ENCODE assay signal across 13 cellular contexts in the genomic region with DNA sequence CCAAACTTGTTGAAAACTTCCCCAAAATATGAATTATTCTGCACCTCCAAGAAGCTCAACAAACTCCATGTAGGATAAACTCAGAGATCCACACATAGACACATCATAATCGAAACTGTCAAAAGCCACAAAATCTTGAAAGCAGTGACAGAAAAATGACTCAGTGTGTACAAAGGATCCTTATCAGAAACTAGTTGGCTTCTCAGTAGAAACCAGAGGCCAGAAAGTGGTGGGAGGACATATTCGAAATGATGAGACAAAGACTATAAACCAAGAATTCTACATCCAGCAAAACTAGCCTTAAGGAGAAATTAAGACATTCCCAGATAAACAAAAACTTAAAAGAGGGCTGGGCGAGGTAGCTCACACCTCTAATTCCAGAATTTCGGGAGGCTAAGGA. TPM values are rescaled to one million over a fixed set of nuclear protein-coding genes. Genes with fewer than 3 reads are reported as not detected.
DNase-seq lines count a peak whose midpoint lies in the region; ATAC-seq and TF ChIP-seq lines count a peak whose summit lies in the region.
"Had no signal": no experiment of that assay in that cellular context is flagged by ENCODE, and none has a peak within 500 bp of the region (broad histone marks: within the 10 kb centered on the region; RNA-seq: fewer than 3 reads in every experiment).

No MANE protein-coding gene starts in this region.

- no peaks in the 10 kb centered on the region for H3K27me3 Mint-ChIP-seq in activated CD4-positive, alpha-beta T cell treated with anti-CD3 and anti-CD28 coated beads, Interleukin-2, amount 10 ng/mL, durations not matched to agents 24 days and 14 days
- no peaks in the 10 kb centered on the region for H3K27me3 Mint-ChIP-seq in activated CD8-positive, alpha-beta T cell treated with anti-CD3 and anti-CD28 coated beads for 36 hours
- no peaks in the 10 kb centered on the region for H3K27me3 Mint-ChIP-seq in naive thymus-derived CD8-positive, alpha-beta T cell

- H3K9me3 Mint-ChIP-seq in activated CD4-positive, alpha-beta T cell treated with anti-CD3 and anti-CD28 coated beads, Interleukin-2, amount 10 ng/mL, durations not matched to agents 24 days and 14 days = peaks cover 9% of the 10 kb centered on the region
- peaks cover 11% of the 10 kb centered on the region for H3K9me3 Mint-ChIP-seq in activated CD8-positive, alpha-beta T cell treated with anti-CD3 and anti-CD28 coated beads for 36 hours
- H3K9me3 Mint-ChIP-seq in naive thymus-derived CD8-positive, alpha-beta T cell = no peaks in the 10 kb centered on the region
- H3K9me3 Mint-ChIP-seq: neural progenitor cell had no signal

- intact Hi-C loops in activated CD4-positive, alpha-beta T cell treated with anti-CD3 and anti-CD28 coated beads, Interleukin-2, amount 10 ng/mL, durations not matched to agents 24 days and 14 days (cut with micrococcal nuclease) = loop anchor here (1.0 to 5.0 kb wide), 2 partner anchors 52 to 148 kb away; no protein-coding TSS in a partner anchor
- intact Hi-C loops in activated CD8-positive, alpha-beta T cell treated with anti-CD3 and anti-CD28 coated beads for 36 hours (cut with micrococcal nuclease) = loop anchor here (10.0 kb wide), 1 partner anchor 149 kb away; no protein-coding TSS in a partner anchor
- intact Hi-C loops in aorta (cut with DNase I) = no loop called here

- no peaks in the 10 kb centered on the region for H3K9me3 ChIP-seq in aorta (ENCODE audit: control insufficient read depth, low read length)
- H3K9me3 ChIP-seq: body of pancreas had no signal

- no peak for TF ChIP-seq CTCF in activated CD8-positive, alpha-beta T cell treated with anti-CD3 and anti-CD28 coated beads for 36 hours (IDR thresholded peaks at IDR 0.05)

- ATAC-seq in activated CD8-positive, alpha-beta T cell treated with anti-CD3 and anti-CD28 coated beads for 36 hours = peak; percentile 82
- ATAC-seq in naive thymus-derived CD8-positive, alpha-beta T cell = no peak
- ATAC-seq in aorta (ENCODE audit: low FRiP score) = no peak
- ATAC-seq: body of pancreas, left cardiac atrium had no signal

- H3K36me3 Mint-ChIP-seq in activated CD4-positive, alpha-beta T cell treated with anti-CD3 and anti-CD28 coated beads, Interleukin-2, amount 10 ng/mL, durations not matched to agents 24 days and 14 days (ENCODE audit: low read depth) = peaks cover 88% of the 10 kb centered on the region
- H3K36me3 Mint-ChIP-seq in activated CD8-positive, alpha-beta T cell treated with anti-CD3 and anti-CD28 coated beads for 36 hours (ENCODE audit: low read depth) = peaks cover 72% of the 10 kb centered on the region
- H3K36me3 Mint-ChIP-seq in naive thymus-derived CD8-positive, alpha-beta T cell = peaks cover 0 to 94% (median 17%) of the 10 kb centered on the region in 3 donors

- no peak overlapping the region for H3K4me3 ChIP-seq in aorta (ENCODE audit: low read length in 2 of 2)
- no peak overlapping the region for H3K4me3 ChIP-seq in H7 (ENCODE audit: insufficient read depth, low read depth, low read length)
- H3K4me3 ChIP-seq: body of pancreas, neural progenitor cell had no signal

- DNase-seq in activated CD4-positive, alpha-beta T cell treated with anti-CD3 and anti-CD28 coated beads, Interleukin-2, amount 10 ng/mL, durations not matched to agents 24 days and 14 days = no peak
- no peak for DNase-seq in activated CD4-positive, alpha-beta T cell treated with anti-CD3 and anti-CD28 coated beads, Interleukin-2, amount 50 U/mL, for 1 hour
- peak; percentile 45 for DNase-seq in HT1080 (ENCODE audit: low read depth)
- DNase-seq in activated CD8-positive, alpha-beta T cell treated with anti-CD3 and anti-CD28 coated beads for 36 hours = peak; percentile 16
- no peak for DNase-seq in naive thymus-derived CD8-positive, alpha-beta T cell
- no peak for DNase-seq in aorta
- DNase-seq in H7 = no peak
- DNase-seq in NCI-H2227 treated with DMSO at 0.1 percent for 48 hours (lab: John Stamatoyannopoulos, UW) = no peak
- DNase-seq: body of pancreas, DMS53, left cardiac atrium, NCI-H1930 had no signal

- WGBS in aorta, 2 donors = 90 to 92% methylated on average over 4 of the region's 4 CpGs

- H3K27me3 ChIP-seq in aorta (ENCODE audit: control insufficient read depth in 1 of 2, insufficient read depth in 2 of 2, low read length in 1 of 2) (no peaks in the 10 kb centered on the region), H7 (ENCODE audit: control insufficient read depth, insufficient read depth, low read length) (no peaks in the 10 kb centered on the region)
- H3K27me3 ChIP-seq: body of pancreas, neural progenitor cell had no signal

- no peak overlapping the region for H3K27ac ChIP-seq in aorta (ENCODE audit: low read depth in 1 of 2, low read length in 2 of 2)
- H3K27ac ChIP-seq: body of pancreas, neural progenitor cell had no signal

- H3K4me3 Mint-ChIP-seq in activated CD4-positive, alpha-beta T cell treated with anti-CD3 and anti-CD28 coated beads, Interleukin-2, amount 10 ng/mL, durations not matched to agents 24 days and 14 days = peak overlapping the region; percentile 24
- no peak overlapping the region for H3K4me3 Mint-ChIP-seq in activated CD8-positive, alpha-beta T cell treated with anti-CD3 and anti-CD28 coated beads for 36 hours
- H3K4me3 Mint-ChIP-seq in naive thymus-derived CD8-positive, alpha-beta T cell = no peak overlapping the region
- H3K4me3 Mint-ChIP-seq: neural progenitor cell had no signal

- peak overlapping the region; percentile 72 for H3K27ac Mint-ChIP-seq in activated CD4-positive, alpha-beta T cell treated with anti-CD3 and anti-CD28 coated beads, Interleukin-2, amount 10 ng/mL, durations not matched to agents 24 days and 14 days
- peak overlapping the region; percentile 50 for H3K27ac Mint-ChIP-seq in activated CD8-positive, alpha-beta T cell treated with anti-CD3 and anti-CD28 coated beads for 36 hours
- peak overlapping the region in 9 of 10 donors; percentile 3 to 85 (median 62) for H3K27ac Mint-ChIP-seq in naive thymus-derived CD8-positive, alpha-beta T cell
- H3K27ac Mint-ChIP-seq: neural progenitor cell had no signal

- CTCF ChIA-PET in activated CD8-positive, alpha-beta T cell treated with anti-CD3 and anti-CD28 coated beads for 36 hours (lab: Charles Lee) = interaction anchor here (0.6 kb wide), 1 partner anchor 85 kb away, joined by 3 read pairs; no protein-coding TSS in a partner anchor

- H3K36me3 ChIP-seq in aorta (ENCODE audit: control insufficient read depth in 1 of 2, insufficient read depth in 2 of 2, low read length in 1 of 2) (peaks cover 5 to 15% of the 10 kb centered on the region in 2 donors), H7 (replicated peaks; ENCODE audit: control insufficient read depth, insufficient read depth, low read length) (peaks cover 26% of the 10 kb centered on the region)

- no peaks in the 10 kb centered on the region for H3K4me1 ChIP-seq in aorta (ENCODE audit: control insufficient read depth in 1 of 2, insufficient read depth in 2 of 2, low read length in 2 of 2)
- H3K4me1 ChIP-seq: body of pancreas, neural progenitor cell had no signal

- POLR2A ChIA-PET in activated CD8-positive, alpha-beta T cell treated with anti-CD3 and anti-CD28 coated beads for 36 hours (lab: Charles Lee) = interaction anchor here (0.7 to 1.2 kb wide), 2 partner anchors 38 to 106 kb away, joined by 4 read pairs; no protein-coding TSS in a partner anchor
- POLR2A ChIA-PET in naive thymus-derived CD8-positive, alpha-beta T cell (lab: Charles Lee) = no interaction called here

- peaks cover 22% of the 10 kb centered on the region for H3K4me1 Mint-ChIP-seq in activated CD4-positive, alpha-beta T cell treated with anti-CD3 and anti-CD28 coated beads, Interleukin-2, amount 10 ng/mL, durations not matched to agents 24 days and 14 days
- H3K4me1 Mint-ChIP-seq in activated CD8-positive, alpha-beta T cell treated with anti-CD3 and anti-CD28 coated beads for 36 hours (ENCODE audit: low read depth) = peaks cover 27% of the 10 kb centered on the region
- peaks cover 0 to 4% (median 3%) of the 10 kb centered on the region in 4 donors for H3K4me1 Mint-ChIP-seq in naive thymus-derived CD8-positive, alpha-beta T cell

RNA-seq across cellular contexts. Expression of a gene that starts 38.5 kb away (rescaled TPM):
- 125 and 128 TPM in 2 replicates for total RNA-seq in activated CD4-positive, alpha-beta T cell treated with anti-CD3 and anti-CD28 coated beads, Interleukin-2, amount 10 ng/mL, durations not matched to agents 24 days and 14 days
- total RNA-seq in HT1080 (2014; rRNA removed; shearing (Covaris generic)) = 89.2 and 105 TPM in 2 replicates
- 81.0 and 87.5 TPM in 2 replicates for polyA plus RNA-seq in HT1080 (2015; cell fraction: cytosol; rRNA removed)
- 90.7 and 100 TPM in 2 replicates for polyA plus RNA-seq in HT1080 (2015; cell fraction: nucleus; rRNA removed)
- 10 to 100 TPM; 86.2 to 90.5 TPM for total RNA-seq in activated CD8-positive, alpha-beta T cell treated with anti-CD3 and anti-CD28 coated beads for 36 hours
- 10 to 100 TPM; 48.2 to 50.9 TPM for total RNA-seq in naive thymus-derived CD8-positive, alpha-beta T cell
- polyA plus RNA-seq in naive thymus-derived CD8-positive, alpha-beta T cell = 10 to 100 TPM; 44.6 to 58.2 (median 57.2) TPM
- total RNA-seq in aorta = 10 to 100 TPM; 44.7 to 46.1 TPM
- polyA plus RNA-seq in aorta = 10 to 100 TPM; 17.4 to 21.5 TPM
- total RNA-seq in H7 (2014; rRNA removed; shearing (Covaris generic)) = 82.8 and 84.4 TPM in 2 replicates

RNA-seq across cellular contexts. Expression of a gene that starts 58.3 kb away (rescaled TPM):
- total RNA-seq in activated CD4-positive, alpha-beta T cell treated with anti-CD3 and anti-CD28 coated beads, Interleukin-2, amount 10 ng/mL, durations not matched to agents 24 days and 14 days = 78.0 and 90.3 TPM in 2 replicates
- total RNA-seq in HT1080 (2014; rRNA removed; shearing (Covaris generic)) = 36.2 and 45.4 TPM in 2 replicates
- 28.4 and 31.3 TPM in 2 replicates for polyA plus RNA-seq in HT1080 (2015; cell fraction: cytosol; rRNA removed)
- polyA plus RNA-seq in HT1080 (2015; cell fraction: nucleus; rRNA removed) = 77.4 and 81.0 TPM in 2 replicates
- total RNA-seq in activated CD8-positive, alpha-beta T cell treated with anti-CD3 and anti-CD28 coated beads for 36 hours = 10 to 100 TPM; 60.3 to 61.4 TPM
- 10 to 100 TPM; 61.4 to 70.0 TPM for total RNA-seq in naive thymus-derived CD8-positive, alpha-beta T cell
- polyA plus RNA-seq in naive thymus-derived CD8-positive, alpha-beta T cell = 10 to 100 TPM; 39.6 to 42.3 (median 40.8) TPM
- 10 to 100 TPM; 48.4 to 52.0 TPM for total RNA-seq in aorta
- polyA plus RNA-seq in aorta = 1 to 10 TPM; 7.2 to 9.0 TPM
- total RNA-seq in H7 (2014; rRNA removed; shearing (Covaris generic)) = 28.7 and 30.4 TPM in 2 replicates

Comparison
In these comparisons a context has a peak if more than half of its experiments do, and no peak if none do; other contexts are left out.
1. DNase-seq: peak in HT1080 (single experiment) and activated CD8-positive, alpha-beta T cell treated with anti-CD3 and anti-CD28 coated beads for 36 hours (single experiment); none in activated CD4-positive, alpha-beta T cell treated with anti-CD3 and anti-CD28 coated beads, Interleukin-2, amount 10 ng/mL, durations not matched to agents 24 days and 14 days (single experiment), activated CD4-positive, alpha-beta T cell treated with anti-CD3 and anti-CD28 coated beads, Interleukin-2, amount 50 U/mL, for 1 hour (single experiment), naive thymus-derived CD8-positive, alpha-beta T cell (0 of 10), aorta (0 of 2), H7 (single experiment) and NCI-H2227 treated with DMSO at 0.1 percent for 48 hours (single experiment).
2. intact Hi-C loops: an anchor here in activated CD4-positive, alpha-beta T cell treated with anti-CD3 and anti-CD28 coated beads, Interleukin-2, amount 10 ng/mL, durations not matched to agents 24 days and 14 days (1.0 to 5.0 kb wide) and activated CD8-positive, alpha-beta T cell treated with anti-CD3 and anti-CD28 coated beads for 36 hours (10.0 kb wide); none called in aorta.
3. Peak in every context shown above with its lines, with median percentiles within 50 percentile points of each other: H3K27ac Mint-ChIP-seq.